ENCODE assay signal across 19 cellular contexts in the genomic region with DNA sequence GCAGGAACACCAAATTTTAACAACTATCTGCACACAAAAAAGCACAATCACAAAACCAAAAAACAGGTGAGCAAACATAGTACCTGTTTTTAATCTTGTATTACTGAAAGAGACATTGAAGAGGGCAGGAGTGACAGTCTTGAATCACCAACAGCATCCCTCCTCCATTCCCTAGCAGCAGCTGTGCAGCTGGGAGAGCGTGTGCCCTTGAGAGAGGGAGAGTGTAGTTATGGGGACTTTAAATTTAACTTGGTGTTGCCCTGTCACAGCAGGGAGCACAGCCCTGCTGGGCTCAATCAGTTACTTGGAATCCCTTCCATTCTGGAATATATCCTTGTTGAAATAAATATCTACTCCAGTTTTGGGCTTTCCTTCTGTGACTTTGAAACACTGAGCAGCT.
DNase-seq lines count a peak whose midpoint lies in the region; ATAC-seq and TF ChIP-seq lines count a peak whose summit lies in the region.
"Had no signal": no experiment of that assay in that cellular context is flagged by ENCODE, and none has a peak within 500 bp of the region (broad histone marks: within the 10 kb centered on the region; RNA-seq: fewer than 3 reads in every experiment).

No MANE protein-coding gene starts in this region.

- H3K36me3 ChIP-seq in ovary (no peaks in the 10 kb centered on the region), WERI-Rb-1 (no peaks in the 10 kb centered on the region)

- no peak for ATAC-seq in GM18909 (IDR thresholded peaks at IDR 0.05; ENCODE audit: poor library complexity, unreplicated experiment)
- ATAC-seq: Right ventricle myocardium inferior had no signal

- 66 to 74% (median 73%) methylated on average over 1 of the region's 1 CpG for WGBS in ovary, 3 donors

- DNase-seq in NCI-H2227 (lab: John Stamatoyannopoulos, UW; ENCODE audit: unreplicated experiment) = peak; percentile 1
- DNase-seq in NCI-H2227 treated with DMSO at 0.1 percent for 48 hours (lab: John Stamatoyannopoulos, UW) = no peak
- peak; percentile 47 for DNase-seq in NCI-H146 (lab: John Stamatoyannopoulos, UW)
- peak; percentile 33 for DNase-seq in SHP77 treated with DMSO at 0.1 percent for 48 hours (lab: John Stamatoyannopoulos, UW)
- peak; percentile 11 for DNase-seq in myocyte (ENCODE audit: low read depth)
- no peak for DNase-seq in ovary
- DNase-seq in WERI-Rb-1 = no peak
- DNase-seq: ACHN; C1 segment of cervical spinal cord; DND-41; HCEC 1CT; IMR-90; NCI-H1436; NCI-H2081 treated with DMSO at 0.1 percent for 48 hours; NK-92 treated with Interleukin-12 subunit alpha and Interleukin-12 subunit beta, amount 100 ng/mL, for 24 hours; SK-N-SH had no signal

- no peak overlapping the region for H3K27ac ChIP-seq in ovary
- H3K27ac ChIP-seq in WERI-Rb-1 = no peak overlapping the region
- H3K27ac ChIP-seq: HL-60 had no signal

- H3K4me3 ChIP-seq in ovary (no peak overlapping the region), WERI-Rb-1 (ENCODE audit: low read depth, low read length) (no peak overlapping the region)

- H3K4me1 ChIP-seq in ovary (ENCODE audit: insufficient read depth) = no peaks in the 10 kb centered on the region

- H3K27me3 ChIP-seq in ovary = no peaks in the 10 kb centered on the region
- H3K27me3 ChIP-seq in WERI-Rb-1 (ENCODE audit: insufficient read depth, low read depth, severe bottlenecking) = no peaks in the 10 kb centered on the region

- intact Hi-C loops in ovary (cut with DNase I) = no loop called here

- TF ChIP-seq EP300 in ovary (IDR thresholded peaks at IDR 0.05) = no peak

- TF ChIP-seq CTCF in ovary (IDR thresholded peaks at IDR 0.05) (no peak), WERI-Rb-1 (IDR thresholded peaks at IDR 0.05; ENCODE audit: low read depth, low read length) (no peak)

- TF ChIP-seq POLR2A in ovary (IDR thresholded peaks at IDR 0.05) = no peak

- no peaks in the 10 kb centered on the region for H3K9me3 ChIP-seq in ovary
- H3K9me3 ChIP-seq in WERI-Rb-1 (ENCODE audit: severe bottlenecking) = no peaks in the 10 kb centered on the region
- H3K9me3 ChIP-seq: SK-N-SH had no signal

Comparison
In these comparisons a context has a peak if more than half of its experiments do, and no peak if none do; other contexts are left out.
1. DNase-seq: peak in NCI-H2227 (single experiment), NCI-H146 (single experiment), SHP77 treated with DMSO at 0.1 percent for 48 hours (single experiment) and myocyte (single experiment); none in NCI-H2227 treated with DMSO at 0.1 percent for 48 hours (single experiment), ovary (0 of 5) and WERI-Rb-1 (single experiment).